Comparison of ENCODE assay signal across 8 cellular contexts in the genomic region with DNA sequence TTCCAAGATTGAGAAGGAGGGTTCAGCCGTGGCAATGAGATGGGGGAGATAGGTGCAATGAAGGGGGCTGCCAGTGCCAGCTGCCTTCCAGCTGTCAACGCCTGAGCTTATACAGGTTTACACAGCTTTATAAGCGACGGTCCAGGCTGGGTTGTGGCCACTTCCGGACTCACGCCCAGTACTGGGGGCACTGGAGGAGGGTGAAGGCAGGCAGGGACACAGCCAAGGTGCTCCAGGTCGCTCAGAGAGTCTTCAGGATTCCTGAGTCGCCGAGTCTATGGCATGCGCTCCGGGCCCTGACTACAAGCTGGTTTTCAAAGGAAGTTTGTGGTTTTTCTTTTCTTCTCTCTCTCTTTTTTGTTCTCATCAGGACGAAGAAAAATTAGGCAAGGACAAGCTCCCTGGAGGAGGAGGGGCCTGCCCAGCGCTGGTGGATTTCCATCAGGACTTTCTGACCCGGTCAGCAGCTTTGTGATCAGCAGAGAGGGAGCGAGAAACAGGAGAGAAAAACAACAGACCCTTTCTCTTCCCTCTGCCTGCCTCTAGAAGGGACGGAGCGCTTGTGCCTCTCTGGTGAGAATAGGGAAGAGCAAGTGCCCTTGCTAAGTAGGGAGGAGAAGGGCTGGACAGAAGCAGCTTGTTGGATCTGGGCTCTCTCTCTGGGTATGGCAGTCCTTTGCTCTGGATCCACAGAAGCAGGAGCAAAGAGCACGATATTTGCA. TPM values are rescaled to one million over a fixed set of nuclear protein-coding genes. Genes with fewer than 3 reads are reported as not detected.
DNase-seq lines count a peak whose midpoint lies in the region; ATAC-seq, FAIRE-seq and TF ChIP-seq lines count a peak whose summit lies in the region.

Gene MINDY1 (minus strand): TSS at position 572 of the 722 bp plus-strand sequence. CDS start 4,285 bp downstream, outside the sequence.

- ATAC-seq in left ventricle myocardium superior (peak; percentile 78), pancreas (peak; percentile 57 to 74 (median 72)), HG03159 (IDR thresholded peaks at IDR 0.05; ENCODE audit: unreplicated experiment) (no peak)

- DNase-seq in ACHN (peak; percentile 92), astrocyte of the cerebellum (ENCODE audit: low read depth) (peak; percentile 78), left ventricle myocardium superior (peak; percentile 65), pancreas (peak; percentile 64 to 82 (median 74))

- peak; percentile 39; the same call in 1 of the 2 replicates for TF ChIP-seq POLR2A in Raji (IDR thresholded peaks at IDR 0.05; ENCODE audit: insufficient read depth, low read depth, low read length)

- H3K27ac ChIP-seq in pancreas: peak within 1 kb of the TSS; percentile 78 to 94 (median 81)

- peaks cover 70% of the 10 kb centered on the region for H3K4me1 ChIP-seq in Loucy (ENCODE audit: insufficient read depth, low read length, poor library complexity, severe bottlenecking)
- peaks cover 10 to 43% (median 17%) of the 10 kb centered on the region in 3 donors for H3K4me1 ChIP-seq in pancreas

- H3K36me3 ChIP-seq in Loucy (ENCODE audit: insufficient read depth, low read length) (no peaks in the 10 kb centered on the region), pancreas (peaks cover 0 to 9% (median 3%) of the 10 kb centered on the region in 3 donors)

- WGBS in pancreas, 2 donors: 0 to 1% methylated on average over 18 of the region's 18 CpGs

- H3K9ac ChIP-seq in Loucy (ENCODE audit: low read depth, low read length, poor library complexity, severe bottlenecking): peak within 1 kb of the TSS; percentile 86

- TF ChIP-seq CTCF in GM12875 (IDR thresholded peaks at IDR 0.05; ENCODE audit: borderline replicate concordance, insufficient read depth, low read depth, low read length): peak; percentile 48; the same call in 1 of the 2 replicates
- TF ChIP-seq CTCF in Loucy (conservative IDR thresholded peaks at IDR 0.05; ENCODE audit: low read length): peak; percentile 63
- TF ChIP-seq CTCF in astrocyte of the cerebellum (IDR thresholded peaks at IDR 0.05; ENCODE audit: low read depth, low read length, missing control alignments): peak; percentile 75
- peak in 2 of 4 donors; percentile 12 to 13 for TF ChIP-seq CTCF in pancreas (IDR thresholded peaks at IDR 0.05)

- no peaks in the 10 kb centered on the region for H3K9me3 ChIP-seq in Loucy (ENCODE audit: insufficient read depth, low read depth, low read length)
- no peaks in the 10 kb centered on the region for H3K9me3 ChIP-seq in pancreas

- H3F3A ChIP-seq in Loucy (ENCODE audit: low read depth): peaks cover 9% of the 10 kb centered on the region; the same call in 1 of the 2 replicates

- H3K27me3 ChIP-seq in Loucy (ENCODE audit: insufficient read depth, low read length, poor library complexity, severe bottlenecking): no peaks in the 10 kb centered on the region
- H3K27me3 ChIP-seq in pancreas: no peaks in the 10 kb centered on the region

- no peak for FAIRE-seq in pancreas (lab: Jason Lieb, UNC)

- H3K4me2 ChIP-seq in Loucy (ENCODE audit: low read depth, low read length, poor library complexity, severe bottlenecking): peak within 1 kb of the TSS; percentile 94

- H4K20me1 ChIP-seq in Loucy (ENCODE audit: insufficient read depth, low read length, poor library complexity, severe bottlenecking): no peaks in the 10 kb centered on the region

- in situ Hi-C loops in ACHN (cut with HindIII; ENCODE audit: low pct_ligation_motif_present, low pct_unique_long_range_greater_than_20kb, low sequenced_read_pairs): no loop called here
- in situ Hi-C loops in astrocyte of the cerebellum (cut with HindIII; ENCODE audit: low sequenced_read_pairs): no loop called here

- no peaks in the 10 kb centered on the region for H3K9me2 ChIP-seq in Loucy (replicated peaks; ENCODE audit: low read depth, low read length)

- H3K4me3 ChIP-seq in GM12875 (ENCODE audit: low read depth, low read length) (peak within 1 kb of the TSS; percentile 57), Loucy (ENCODE audit: low read length, poor library complexity, severe bottlenecking) (peak within 1 kb of the TSS; percentile 96), astrocyte of the cerebellum (ENCODE audit: low read depth, low read length) (peak within 1 kb of the TSS; percentile 58), pancreas (peak within 1 kb of the TSS; percentile 37 to 69 (median 60))

- H3K79me2 ChIP-seq in Loucy (ENCODE audit: insufficient read depth, low read length): peaks cover 37% of the 10 kb centered on the region

- peak within 1 kb of the TSS; percentile 91 for H2AFZ ChIP-seq in Loucy (ENCODE audit: low read length)

- intact Hi-C loops in left ventricle myocardium superior (cut with micrococcal nuclease) (no loop called here), pancreas (cut with DNase I) (no loop called here)

RNA-seq across cellular contexts. Expression of gene MINDY1, which starts in this region (rescaled TPM):
- total RNA-seq in left ventricle myocardium superior (40.6 TPM), pancreas (10 to 100 TPM; 24.1 to 35.5 (median 32.4) TPM)
- 10 to 100 TPM; 23.1 to 24.2 TPM for polyA plus RNA-seq in pancreas
